Comparison of ENCODE assay signal across 6 cellular contexts in the genomic region with DNA sequence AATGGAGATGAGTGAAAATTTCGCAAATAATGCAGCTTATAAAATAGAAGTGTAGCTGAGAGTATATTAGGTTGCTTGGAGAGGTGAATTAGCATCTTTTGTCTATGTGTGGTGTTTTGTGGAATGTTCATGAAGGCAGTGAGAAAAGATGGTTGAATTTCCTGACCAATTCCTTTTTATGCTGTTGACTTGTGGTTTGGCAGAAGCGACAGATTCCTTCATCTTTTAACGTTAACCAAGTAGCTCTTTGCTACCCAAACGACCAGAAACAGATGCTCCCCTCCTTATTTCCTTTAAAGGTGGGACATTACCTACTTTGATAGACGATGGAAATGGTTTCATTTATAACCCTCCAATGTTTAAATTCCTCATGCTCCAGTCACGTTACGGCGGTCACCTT.
"Had no signal": no experiment of that assay in that cellular context is flagged by ENCODE, and none has a peak within 500 bp of the region (broad histone marks: within the 10 kb centered on the region; RNA-seq: fewer than 3 reads in every experiment).

No MANE protein-coding gene starts in this region.

- DNase-seq: IMR-90, KBM-7 had no signal

- H3K4me3 Mint-ChIP-seq: IgD-negative memory B cell had no signal

- H3K27ac Mint-ChIP-seq: IgD-negative memory B cell had no signal

- ATAC-seq: HepG2 had no signal

- FAIRE-seq: HepG2, HTR-8/SVneo had no signal

- H3K27ac ChIP-seq: HL-60 had no signal

- H3K4me1 Mint-ChIP-seq: IgD-negative memory B cell had no signal

- H3K9me3 Mint-ChIP-seq: IgD-negative memory B cell had no signal
